11 cellular contexts compared by ENCODE assay signal in genomic region chr12:108685469-108686247, GRCh38. TPM values are rescaled to one million over a fixed set of nuclear protein-coding genes. Genes with fewer than 3 reads are reported as not detected.
A peak's percentile ranks its signal among the peaks of the same experiment; 100 is the strongest.
DNase-seq lines count a peak whose midpoint lies in the region; ATAC-seq, FAIRE-seq and TF ChIP-seq lines count a peak whose summit lies in the region.
"Had no signal": no experiment of that assay in that cellular context is flagged by ENCODE, and none has a peak within 500 bp of the region (broad histone marks: within the 10 kb centered on the region; RNA-seq: fewer than 3 reads in every experiment).

No MANE protein-coding gene starts in this region.

- TF ChIP-seq CTCF in A549 (IDR thresholded peaks at IDR 0.05) (no peak), MM.1S (IDR thresholded peaks at IDR 0.05; ENCODE audit: low read length) (no peak), neural crest cell (conservative IDR thresholded peaks at IDR 0.05) (no peak)

- CTCF ChIA-PET in A549 (lab: Yijun Ruan, JAX) = interaction anchor here (0.7 to 13.5 kb wide), 9 partner anchors 10 to 265 kb away, joined by 3 to 127 read pairs (median 4); no protein-coding TSS in a partner anchor

- no peak overlapping the region for H3K9ac ChIP-seq in MM.1S (ENCODE audit: low read length)

- H4K20me1 ChIP-seq in MM.1S (ENCODE audit: insufficient read depth, low read length) = no peaks in the 10 kb centered on the region

- no peak for TF ChIP-seq RAD21 in A549 (conservative IDR thresholded peaks at IDR 0.05 in 1 of 2, IDR thresholded peaks at IDR 0.05 in 1 of 2)

- H3K27me3 Mint-ChIP-seq in neural crest cell (ENCODE audit: low read depth) = no peaks in the 10 kb centered on the region

- no peak overlapping the region for H2AFZ ChIP-seq in MM.1S (ENCODE audit: low read length)

- no peak for TF ChIP-seq POLR2A in A549 (IDR thresholded peaks at IDR 0.05; ENCODE audit: low read length)

- no peaks in the 10 kb centered on the region for H3K27me3 ChIP-seq in MM.1S (replicated peaks; ENCODE audit: insufficient read depth, low read length)
- H3K27me3 ChIP-seq in effector memory CD4-positive, alpha-beta T cell (replicated peaks; ENCODE audit: control insufficient read depth, insufficient read depth, low read length, poor library complexity, severe bottlenecking) = no peaks in the 10 kb centered on the region
- H3K27me3 ChIP-seq: BE2C had no signal

- peaks cover 33% of the 10 kb centered on the region for H3F3A ChIP-seq in MM.1S (ENCODE audit: insufficient read depth, low read length)

- no peaks in the 10 kb centered on the region; the same call in 1 of the 2 replicates for H3K36me3 ChIP-seq in MM.1S (replicated peaks; ENCODE audit: insufficient read depth, low read length)
- H3K36me3 ChIP-seq in effector memory CD4-positive, alpha-beta T cell (ENCODE audit: control insufficient read depth, insufficient read depth, low read length) = no peaks in the 10 kb centered on the region
- H3K36me3 ChIP-seq: BE2C had no signal

- H3K36me3 Mint-ChIP-seq in neural crest cell (ENCODE audit: low read depth) = no peaks in the 10 kb centered on the region

- H3K27ac Mint-ChIP-seq in neural crest cell (ENCODE audit: unreplicated experiment) = peak overlapping the region; percentile 60
- H3K27ac Mint-ChIP-seq: activated CD4-positive, alpha-beta T cell treated with anti-CD3 and anti-CD28 coated beads, Interleukin-2, amount 10 ng/mL, durations not matched to agents 7 days and 5 days had no signal

- WGBS in A549 (ENCODE audit: missing lambda C conversion rate) = 62% methylated on average over 4 of the region's 4 CpGs

- peaks cover 66% of the 10 kb centered on the region for H3K4me1 ChIP-seq in A549
- peaks cover 68% of the 10 kb centered on the region for H3K4me1 ChIP-seq in MM.1S (ENCODE audit: low read length)
- H3K4me1 ChIP-seq in effector memory CD4-positive, alpha-beta T cell (ENCODE audit: control insufficient read depth, insufficient read depth, low read length, poor library complexity, severe bottlenecking) = peaks cover 17% of the 10 kb centered on the region

- no peak overlapping the region for H3K4me3 ChIP-seq in A549
- no peak overlapping the region for H3K4me3 ChIP-seq in MM.1S (ENCODE audit: low read length)
- H3K4me3 ChIP-seq in effector memory CD4-positive, alpha-beta T cell (ENCODE audit: insufficient read depth, low read depth, low read length, poor library complexity, severe bottlenecking) = no peak overlapping the region

- DNase-seq in A549 (ENCODE audit: low read depth in 1 of 2, low spot score in 1 of 2) (no peak), MM.1S (no peak), dermis blood vessel endothelial cell (peak; percentile 90), neural crest cell (ENCODE audit: low read depth, low spot score) (no peak), 8988T (no peak), activated T-cell treated with anti-CD3 and anti-CD28 coated beads for 4 hours (no peak)
- no peak for DNase-seq in effector memory CD4-positive, alpha-beta T cell
- DNase-seq: activated CD4-positive, alpha-beta T cell treated with anti-CD3 and anti-CD28 coated beads, Interleukin-2, amount 10 ng/mL, durations not matched to agents 7 days and 5 days; BE2C; NCI-H1930 had no signal

- no peaks in the 10 kb centered on the region for H3K9me3 Mint-ChIP-seq in neural crest cell
- H3K9me3 Mint-ChIP-seq: activated CD4-positive, alpha-beta T cell treated with anti-CD3 and anti-CD28 coated beads, Interleukin-2, amount 10 ng/mL, durations not matched to agents 7 days and 5 days had no signal

- ATAC-seq in A549 = peak in 1 of 2 experiments; percentile 11; a peak in 1 of 6 replicates
- ATAC-seq in HG03025 (IDR thresholded peaks at IDR 0.05; ENCODE audit: low FRiP score, unreplicated experiment) = no peak

- POLR2A ChIA-PET in A549 (lab: Yijun Ruan, JAX) = no interaction called here

- TF ChIP-seq EP300 in A549 (IDR thresholded peaks at IDR 0.05) = no peak

- peaks cover 99% of the 10 kb centered on the region for H3K79me2 ChIP-seq in MM.1S (ENCODE audit: low read length)

- H3K27ac ChIP-seq in A549 (peak overlapping the region; percentile 6 to 12; a peak in 3 of 6 replicates), MM.1S (ENCODE audit: low read length) (peak overlapping the region; percentile 0; the same call in 1 of the 2 replicates)
- H3K27ac ChIP-seq in effector memory CD4-positive, alpha-beta T cell (ENCODE audit: insufficient read depth, low read length, poor library complexity, severe bottlenecking) = no peak overlapping the region

- peaks cover 54% of the 10 kb centered on the region for H3K4me1 Mint-ChIP-seq in neural crest cell

- H3K4me2 ChIP-seq in A549 (peak overlapping the region; percentile 26), MM.1S (ENCODE audit: low read depth, low read length) (peak overlapping the region; percentile 19; the same call in 1 of the 2 replicates)

- H3K4me3 Mint-ChIP-seq in neural crest cell = peak overlapping the region; percentile 8
- H3K4me3 Mint-ChIP-seq: activated CD4-positive, alpha-beta T cell treated with anti-CD3 and anti-CD28 coated beads, Interleukin-2, amount 10 ng/mL, durations not matched to agents 7 days and 5 days had no signal

- H3K9me2 ChIP-seq in MM.1S (replicated peaks; ENCODE audit: insufficient read depth, low read length) = no peaks in the 10 kb centered on the region

- no peaks in the 10 kb centered on the region for H3K9me3 ChIP-seq in A549
- H3K9me3 ChIP-seq in MM.1S (replicated peaks; ENCODE audit: insufficient read depth, low read length) = no peaks in the 10 kb centered on the region
- H3K9me3 ChIP-seq in effector memory CD4-positive, alpha-beta T cell (ENCODE audit: control insufficient read depth, low read length) = no peaks in the 10 kb centered on the region
- H3K9me3 ChIP-seq: BE2C had no signal

- no peak for FAIRE-seq in A549 (lab: Jason Lieb, UNC)

TF ChIP-seq in A549, 52 proteins besides CTCF, POLR2A, EP300 and RAD21 (continues in another document):
- TF ChIP-seq PHF8 (IDR thresholded peaks at IDR 0.05; ENCODE audit: borderline replicate concordance, low read depth) = no peak
- TF ChIP-seq TFCP2L1 (CRISPR knock-in tag; IDR thresholded peaks at IDR 0.05) = no peak
- no peak for TF ChIP-seq MAFK (IDR thresholded peaks at IDR 0.05; ENCODE audit: partially characterized antibody)
- no peak for TF ChIP-seq ZNF302 (CRISPR knock-in tag; IDR thresholded peaks at IDR 0.05)
- no peak for TF ChIP-seq REST (IDR thresholded peaks at IDR 0.05)
- TF ChIP-seq EHF (CRISPR knock-in tag; IDR thresholded peaks at IDR 0.05) = no peak
- TF ChIP-seq HDAC2 (IDR thresholded peaks at IDR 0.05) = no peak
- no peak for TF ChIP-seq E2F6 (IDR thresholded peaks at IDR 0.05; ENCODE audit: borderline replicate concordance, low read depth)
- no peak for TF ChIP-seq CHD4 (IDR thresholded peaks at IDR 0.05; ENCODE audit: borderline replicate concordance)
- no peak for TF ChIP-seq GATA3 (IDR thresholded peaks at IDR 0.05; ENCODE audit: borderline replicate concordance)
- TF ChIP-seq TP53 (CRISPR knock-in tag; IDR thresholded peaks at IDR 0.05) = no peak

RNA-seq across cellular contexts. Expression of gene CORO1C, which starts 45.7 kb away (rescaled TPM):
- 245 and 296 TPM in 2 replicates for polyA plus RNA-seq in A549 (2011; rRNA removed)
- polyA plus RNA-seq in A549 (2012; cell fraction: cytosol; rRNA removed) = 158 and 173 TPM in 2 replicates
- polyA plus RNA-seq in A549 (2012; cell fraction: nucleus; rRNA removed) = 116 and 183 TPM in 2 replicates
- polyA plus RNA-seq in A549 (2017; fragmentation: RNase III; extraction: RNeasy Plus Mini Kit Qiagen cat#74134 plus additional on column Dnase treatment) = 165 to 189 TPM (median 166 TPM) in 3 replicates
- polyA minus RNA-seq in A549 (2011; rRNA and poly(A)+ RNA removed) = 601 and 684 TPM in 2 replicates
- total RNA-seq in dermis blood vessel endothelial cell = 131 and 213 TPM in 2 replicates
- 171 and 175 TPM in 2 replicates for total RNA-seq in neural crest cell

RNA-seq across cellular contexts. Expression of gene SELPLG, which starts 52.0 kb away (rescaled TPM):
- polyA plus RNA-seq in A549 (2011; rRNA removed) = 0.17 and 0.24 TPM in 2 replicates
- 0.30 and 0.49 TPM in 2 replicates for polyA plus RNA-seq in A549 (2012; cell fraction: cytosol; rRNA removed)
- polyA plus RNA-seq in A549 (2012; cell fraction: nucleus; rRNA removed) = 1.2 and 1.3 TPM in 2 replicates
- 0.43 to 0.67 TPM (median 0.65 TPM) in 3 replicates for polyA plus RNA-seq in A549 (2017; fragmentation: RNase III; extraction: RNeasy Plus Mini Kit Qiagen cat#74134 plus additional on column Dnase treatment)
- 0.19 TPM in 1 of 2 replicates, not detected in the other for polyA minus RNA-seq in A549 (2011; rRNA and poly(A)+ RNA removed)
- 0.65 and 0.85 TPM in 2 replicates for total RNA-seq in dermis blood vessel endothelial cell
- total RNA-seq in neural crest cell = 0.39 and 0.51 TPM in 2 replicates
